12 cellular contexts compared by ENCODE assay signal in the genomic region with DNA sequence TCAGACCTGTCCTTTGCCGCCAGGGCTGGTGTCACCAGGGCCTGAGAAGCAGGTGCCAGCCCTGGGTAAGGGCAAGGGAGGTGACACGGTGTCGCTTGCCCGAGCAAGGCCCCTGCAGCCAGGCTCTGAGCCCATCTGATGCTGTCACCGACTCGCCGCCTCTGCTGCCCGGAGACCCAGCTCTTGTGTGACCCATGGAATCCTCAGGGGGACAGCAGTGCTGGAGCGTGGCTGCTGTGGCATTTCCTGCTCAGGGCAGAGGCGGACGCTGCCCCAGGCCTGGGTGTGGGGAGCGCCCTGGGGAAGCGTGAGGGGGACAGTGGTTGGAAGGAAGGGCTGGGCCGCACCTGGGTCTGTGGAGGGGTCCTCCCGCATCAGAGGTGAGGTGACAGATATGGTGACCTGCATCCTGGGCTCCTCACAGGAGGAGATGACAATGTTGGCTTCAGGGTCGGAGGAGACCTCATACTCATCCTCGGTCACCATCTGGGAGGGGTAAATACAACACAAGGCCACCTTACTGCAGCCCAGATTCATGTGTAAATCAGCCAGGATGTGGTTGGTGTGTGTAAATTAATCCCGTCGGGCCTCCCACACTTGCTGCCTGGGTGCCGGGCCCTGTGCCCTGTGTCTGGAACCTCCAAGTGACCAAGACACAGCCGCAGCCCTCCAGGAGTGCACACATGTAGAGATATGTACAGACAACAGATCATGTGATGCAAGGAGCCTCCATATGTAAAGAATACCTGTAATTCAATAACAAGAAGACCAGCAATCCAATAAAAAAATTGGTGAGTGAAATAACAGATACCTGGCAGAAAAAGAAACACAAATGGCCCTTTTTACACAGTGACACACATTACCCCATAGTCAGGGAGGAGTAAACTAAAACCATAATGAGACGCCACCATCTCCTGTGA.
A peak's percentile ranks its signal among the peaks of the same experiment; 100 is the strongest.
DNase-seq lines count a peak whose midpoint lies in the region; ATAC-seq lines count a peak whose summit lies in the region.
"Had no signal": no experiment of that assay in that cellular context is flagged by ENCODE, and none has a peak within 500 bp of the region (broad histone marks: within the 10 kb centered on the region; RNA-seq: fewer than 3 reads in every experiment).

No MANE protein-coding gene starts in this region.

- H3K9ac ChIP-seq in duodenal mucosa (ENCODE audit: low read depth in 1 of 2, low read length in 2 of 2): no peak overlapping the region

- peaks cover 5 to 10% of the 10 kb centered on the region in 2 donors for H3K4me1 ChIP-seq in duodenal mucosa (ENCODE audit: control insufficient read depth in 1 of 2, insufficient read depth in 2 of 2, low read length in 2 of 2)
- H3K4me1 ChIP-seq: sigmoid colon had no signal

- ATAC-seq in GM18861 (IDR thresholded peaks at IDR 0.05; ENCODE audit: unreplicated experiment): no peak
- no peak for ATAC-seq in GM19395 (IDR thresholded peaks at IDR 0.05; ENCODE audit: unreplicated experiment)
- ATAC-seq: Right ventricle myocardium inferior had no signal

- no peaks in the 10 kb centered on the region for H3K36me3 ChIP-seq in duodenal mucosa (ENCODE audit: control insufficient read depth in 1 of 2, insufficient read depth in 2 of 2, low read length in 2 of 2)
- H3K36me3 ChIP-seq: sigmoid colon had no signal

- peak overlapping the region; percentile 50 for H3K4me3 Mint-ChIP-seq in activated naive CD4-positive, alpha-beta T cell treated with anti-CD3 and anti-CD28 coated beads, Interleukin-2, amount 10 ng/mL, durations not matched to agents 7 days and 5 days
- H3K4me3 Mint-ChIP-seq in stimulated activated naive CD8-positive, alpha-beta T cell treated with anti-CD3 and anti-CD28 coated beads, Interleukin-15, Interleukin-2, amounts not matched to agents 100 ng/mL and 50 ng/mL, for 24 hours: no peak overlapping the region

- peaks cover 54% of the 10 kb centered on the region for H3K4me1 Mint-ChIP-seq in activated naive CD4-positive, alpha-beta T cell treated with anti-CD3 and anti-CD28 coated beads, Interleukin-2, amount 10 ng/mL, durations not matched to agents 7 days and 5 days
- peaks cover 65% of the 10 kb centered on the region for H3K4me1 Mint-ChIP-seq in stimulated activated naive CD8-positive, alpha-beta T cell treated with anti-CD3 and anti-CD28 coated beads, Interleukin-15, Interleukin-2, amounts not matched to agents 100 ng/mL and 50 ng/mL, for 24 hours (ENCODE audit: low read depth)

- CTCF ChIA-PET in activated naive CD4-positive, alpha-beta T cell treated with anti-CD3 and anti-CD28 coated beads, Interleukin-2, amount 10 ng/mL, durations not matched to agents 7 days and 5 days (lab: Charles Lee): no interaction called here

- peak; percentile 32 for DNase-seq in activated naive CD4-positive, alpha-beta T cell treated with anti-CD3 and anti-CD28 coated beads, Interleukin-2, amount 10 ng/mL, durations not matched to agents 7 days and 5 days
- DNase-seq in activated naive CD4-positive, alpha-beta T cell treated with anti-CD3 and anti-CD28 coated beads, Interleukin-2, amount 50 U/mL, for 16 hours: no peak
- DNase-seq: activated effector memory CD4-positive, alpha-beta T cell treated with Interleukin-2 at 50 U/mL for 16 hours; HCEC 1CT; NCI-H69; sigmoid colon; trophoblast cell had no signal

- H3K9me3 ChIP-seq in duodenal mucosa (ENCODE audit: control insufficient read depth in 1 of 2, low read length in 2 of 2): no peaks in the 10 kb centered on the region
- H3K9me3 ChIP-seq: sigmoid colon had no signal

- peak overlapping the region; percentile 95 for H3K27ac Mint-ChIP-seq in activated naive CD4-positive, alpha-beta T cell treated with anti-CD3 and anti-CD28 coated beads, Interleukin-2, amount 10 ng/mL, durations not matched to agents 7 days and 5 days
- peak overlapping the region; percentile 93 for H3K27ac Mint-ChIP-seq in stimulated activated naive CD8-positive, alpha-beta T cell treated with anti-CD3 and anti-CD28 coated beads, Interleukin-15, Interleukin-2, amounts not matched to agents 100 ng/mL and 50 ng/mL, for 24 hours

- no peaks in the 10 kb centered on the region for H3K27me3 ChIP-seq in duodenal mucosa (ENCODE audit: control insufficient read depth in 1 of 2, insufficient read depth in 2 of 2, low read length in 2 of 2)

- peaks cover 3% of the 10 kb centered on the region for H3K36me3 Mint-ChIP-seq in activated naive CD4-positive, alpha-beta T cell treated with anti-CD3 and anti-CD28 coated beads, Interleukin-2, amount 10 ng/mL, durations not matched to agents 7 days and 5 days
- H3K36me3 Mint-ChIP-seq in stimulated activated naive CD8-positive, alpha-beta T cell treated with anti-CD3 and anti-CD28 coated beads, Interleukin-15, Interleukin-2, amounts not matched to agents 100 ng/mL and 50 ng/mL, for 24 hours (ENCODE audit: low read depth): no peaks in the 10 kb centered on the region

- peak overlapping the region; percentile 20 for H3K27ac ChIP-seq in duodenal mucosa (ENCODE audit: low read depth, low read length)
- H3K27ac ChIP-seq: sigmoid colon had no signal

- no peak overlapping the region for H3K4me3 ChIP-seq in duodenal mucosa (ENCODE audit: low read depth in 1 of 2, low read length in 2 of 2)
- H3K4me3 ChIP-seq: sigmoid colon had no signal

- H3K9me3 Mint-ChIP-seq in activated naive CD4-positive, alpha-beta T cell treated with anti-CD3 and anti-CD28 coated beads, Interleukin-2, amount 10 ng/mL, durations not matched to agents 7 days and 5 days: peaks cover 2% of the 10 kb centered on the region
- no peaks in the 10 kb centered on the region for H3K9me3 Mint-ChIP-seq in stimulated activated naive CD8-positive, alpha-beta T cell treated with anti-CD3 and anti-CD28 coated beads, Interleukin-15, Interleukin-2, amounts not matched to agents 100 ng/mL and 50 ng/mL, for 24 hours

- H3K27me3 Mint-ChIP-seq in activated naive CD4-positive, alpha-beta T cell treated with anti-CD3 and anti-CD28 coated beads, Interleukin-2, amount 10 ng/mL, durations not matched to agents 7 days and 5 days: no peaks in the 10 kb centered on the region
- no peaks in the 10 kb centered on the region for H3K27me3 Mint-ChIP-seq in stimulated activated naive CD8-positive, alpha-beta T cell treated with anti-CD3 and anti-CD28 coated beads, Interleukin-15, Interleukin-2, amounts not matched to agents 100 ng/mL and 50 ng/mL, for 24 hours
